8 cellular contexts compared by ENCODE assay signal in genomic region chr5:40679071-40679997, GRCh38. TPM values are rescaled to one million over a fixed set of nuclear protein-coding genes. Genes with fewer than 3 reads are reported as not detected.
DNase-seq lines count a peak whose midpoint lies in the region; ATAC-seq and TF ChIP-seq lines count a peak whose summit lies in the region.

PTGER4 (plus strand) TSS chr5:40679915; CDS start chr5:40680994, 1,079 bp downstream.

- H3K4me1 ChIP-seq in smooth muscle cell (ENCODE audit: low read depth) = peaks cover 18% of the 10 kb centered on the region

- H3K9me3 ChIP-seq in WERI-Rb-1 (ENCODE audit: severe bottlenecking) (no peaks in the 10 kb centered on the region), smooth muscle cell (replicated peaks; ENCODE audit: low read depth) (no peaks in the 10 kb centered on the region)

- H3K36me3 ChIP-seq in WERI-Rb-1 = no peaks in the 10 kb centered on the region
- H3K36me3 ChIP-seq in smooth muscle cell (ENCODE audit: low read depth) = no peaks in the 10 kb centered on the region

- H4K20me1 ChIP-seq in smooth muscle cell (ENCODE audit: low read depth) = no peaks in the 10 kb centered on the region

- H3K27ac ChIP-seq in WERI-Rb-1 (peak within 1 kb of the TSS; percentile 49; the same call in 1 of the 2 replicates), smooth muscle cell (ENCODE audit: low read depth) (no peak within 1 kb of the TSS)

- H3K4me3 ChIP-seq in WERI-Rb-1 (ENCODE audit: low read depth, low read length) (peak within 1 kb of the TSS; percentile 53), smooth muscle cell (peak within 1 kb of the TSS; percentile 89)

- in situ Hi-C loops in T47D (cut with HindIII; ENCODE audit: low pct_unique_long_range_greater_than_20kb, low sequenced_read_pairs) = no loop called here

- 2% methylated on average over 63 of the region's 67 CpGs for WGBS in smooth muscle cell (ENCODE audit: low lambda C conversion rate)

- H3K27me3 ChIP-seq in WERI-Rb-1 (ENCODE audit: insufficient read depth, low read depth, severe bottlenecking) (peaks cover 13% of the 10 kb centered on the region), smooth muscle cell (ENCODE audit: low read depth) (peaks cover 66% of the 10 kb centered on the region)

- H3F3A ChIP-seq in smooth muscle cell (ENCODE audit: low read depth) = no peaks in the 10 kb centered on the region

- H2AFZ ChIP-seq in smooth muscle cell (ENCODE audit: low read depth) = peak within 1 kb of the TSS; percentile 90

- H3K9ac ChIP-seq in smooth muscle cell (ENCODE audit: low read depth) = no peak within 1 kb of the TSS

- DNase-seq in NCI-H1436 (lab: John Stamatoyannopoulos, UW) = peak; percentile 38
- no peak for DNase-seq in NCI-H1436 treated with DMSO at 0.1 percent for 48 hours (lab: John Stamatoyannopoulos, UW)
- peak; percentile 92 for DNase-seq in NCI-H2196 (lab: John Stamatoyannopoulos, UW; ENCODE audit: unreplicated experiment)
- DNase-seq in WERI-Rb-1 = peak; percentile 86
- peak; percentile 98 to 100 for DNase-seq in T47D (ENCODE audit: low read depth in 1 of 2, low spot score in 1 of 2)
- DNase-seq in iPS-NIHi7 (ENCODE audit: extremely low spot score) = peak; percentile 90
- DNase-seq in smooth muscle cell (lab: John Stamatoyannopoulos, UW; ENCODE audit: unreplicated experiment) = peak; percentile 69

- H3K4me2 ChIP-seq in smooth muscle cell = peak within 1 kb of the TSS; percentile 86

- ATAC-seq in HG02981 (IDR thresholded peaks at IDR 0.05; ENCODE audit: unreplicated experiment) = peak; percentile 57

- H3K79me2 ChIP-seq in smooth muscle cell (ENCODE audit: low read depth) = no peaks in the 10 kb centered on the region

- no peak for TF ChIP-seq CTCF in WERI-Rb-1 (IDR thresholded peaks at IDR 0.05; ENCODE audit: low read depth, low read length)
- TF ChIP-seq CTCF in smooth muscle cell (IDR thresholded peaks at IDR 0.05; ENCODE audit: borderline replicate concordance, insufficient read depth, poor library complexity, severe bottlenecking) = no peak

RNA-seq across cellular contexts. Expression of gene PTGER4, which starts in this region (rescaled TPM):
- 0.31 and 1.0 TPM in 2 replicates for total RNA-seq in smooth muscle cell
- 0.27 and 1.5 TPM in 2 replicates for polyA plus RNA-seq in smooth muscle cell
